8 cellular contexts compared by ENCODE assay signal in the genomic region with DNA sequence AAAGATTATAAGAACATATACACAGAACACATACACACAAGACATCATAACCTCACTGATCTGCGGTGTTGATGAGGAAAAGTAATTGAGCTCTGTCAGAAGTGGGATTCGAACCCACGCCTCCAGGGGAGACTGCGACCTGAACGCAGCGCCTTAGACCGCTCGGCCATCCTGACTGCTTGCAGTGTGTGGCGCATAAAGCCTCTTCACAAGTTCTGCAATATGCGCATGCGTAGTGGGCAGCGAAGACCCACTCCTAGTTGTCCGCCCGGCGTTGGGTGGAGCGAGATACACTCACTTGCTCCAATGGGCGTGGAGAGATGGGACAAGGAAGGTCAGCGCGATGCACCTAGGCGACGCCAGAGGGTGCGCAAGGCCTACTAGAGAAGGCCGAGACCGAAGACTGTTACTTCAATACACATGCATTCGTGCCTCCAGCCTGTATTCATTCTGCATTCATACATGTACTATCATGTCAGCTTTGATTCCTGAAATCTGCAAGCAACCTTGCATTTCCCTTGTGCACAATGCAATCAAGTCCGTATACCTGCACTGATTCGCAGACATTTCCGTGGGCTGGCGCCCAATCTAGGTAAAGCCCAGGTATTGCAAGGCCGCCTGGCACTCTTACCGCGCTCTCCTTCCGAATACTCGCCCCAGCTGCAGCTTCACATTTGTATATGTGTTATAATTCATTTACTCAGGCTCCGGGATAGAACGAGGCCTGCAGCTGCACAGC. TPM values are rescaled to one million over a fixed set of nuclear protein-coding genes. Genes with fewer than 3 reads are reported as not detected.
DNase-seq lines count a peak whose midpoint lies in the region; ATAC-seq and TF ChIP-seq lines count a peak whose summit lies in the region.

No MANE protein-coding gene starts in this region.

- no peak overlapping the region for H2AK5ac ChIP-seq in mesenchymal stem cell (ENCODE audit: low read length, severe bottlenecking)

- no peak overlapping the region for H3K27ac Mint-ChIP-seq in activated CD8-positive, alpha-beta memory T cell treated with anti-CD3 and anti-CD28 coated beads, Interleukin-2, amount 10 ng/mL, durations not matched to agents 7 days and 5 days
- H3K27ac Mint-ChIP-seq in endodermal cell, result no peak overlapping the region

- no peaks in the 10 kb centered on the region for H3K9me3 Mint-ChIP-seq in activated CD8-positive, alpha-beta memory T cell treated with anti-CD3 and anti-CD28 coated beads, Interleukin-2, amount 10 ng/mL, durations not matched to agents 7 days and 5 days (ENCODE audit: low read depth)
- H3K9me3 Mint-ChIP-seq in endodermal cell, result no peaks in the 10 kb centered on the region

- H3K4me2 ChIP-seq in mesenchymal stem cell (ENCODE audit: low read length, poor library complexity, severe bottlenecking), result peak overlapping the region; percentile 65

- peak; percentile 98 for TF ChIP-seq CTCF in endodermal cell (conservative IDR thresholded peaks at IDR 0.05)

- H4K91ac ChIP-seq in mesenchymal stem cell (ENCODE audit: low read length), result peak overlapping the region; percentile 45

- H3K9ac ChIP-seq in endodermal cell (ENCODE audit: extremely low read depth, low read length, poor library complexity, severe bottlenecking) (no peak overlapping the region), mesenchymal stem cell (ENCODE audit: low read length) (peak overlapping the region; percentile 85)

- H3K27me3 ChIP-seq in endodermal cell (ENCODE audit: control insufficient read depth, insufficient read depth, low read length, poor library complexity, severe bottlenecking), result no peaks in the 10 kb centered on the region
- H3K27me3 ChIP-seq in mesenchymal stem cell (ENCODE audit: control insufficient read depth in 1 of 2, insufficient read depth in 1 of 2, low read length in 2 of 2), result peaks cover 0 to 8% of the 10 kb centered on the region in 2 experiments

- H4K8ac ChIP-seq in mesenchymal stem cell (ENCODE audit: low read length), result peak overlapping the region; percentile 64

- H3K79me1 ChIP-seq in mesenchymal stem cell (replicated peaks; ENCODE audit: low read length, poor library complexity, severe bottlenecking), result no peaks in the 10 kb centered on the region

- CTCF ChIA-PET in activated CD8-positive, alpha-beta memory T cell treated with anti-CD3 and anti-CD28 coated beads, Interleukin-2, amount 10 ng/mL, durations not matched to agents 7 days and 5 days (lab: Charles Lee), result interaction anchor here (0.6 to 12.5 kb wide), 24 partner anchors 9 to 518 kb away, joined by 3 to 283 read pairs (median 4); a partner anchor contains a TSS

- peak overlapping the region; percentile 28 to 38 for H3K18ac ChIP-seq in mesenchymal stem cell (ENCODE audit: low read depth in 1 of 2, low read length in 2 of 2)

- peak overlapping the region; percentile 49 for H2AFZ ChIP-seq in mesenchymal stem cell (ENCODE audit: low read depth, low read length)

- peak overlapping the region in 1 of 2 experiments; percentile 79 for H2BK12ac ChIP-seq in mesenchymal stem cell (ENCODE audit: low read length in 2 of 2)

- H3K36me3 ChIP-seq in endodermal cell (ENCODE audit: control insufficient read depth, insufficient read depth, low read length), result no peaks in the 10 kb centered on the region
- H3K36me3 ChIP-seq in mesenchymal stem cell (ENCODE audit: control insufficient read depth in 1 of 2, insufficient read depth in 2 of 2, low read depth in 1 of 2, low read length in 2 of 2), result no peaks in the 10 kb centered on the region

- H2BK15ac ChIP-seq in mesenchymal stem cell (ENCODE audit: low read depth, poor library complexity, severe bottlenecking), result no peak overlapping the region

- H3K27me3 Mint-ChIP-seq in activated CD8-positive, alpha-beta memory T cell treated with anti-CD3 and anti-CD28 coated beads, Interleukin-2, amount 10 ng/mL, durations not matched to agents 7 days and 5 days, result no peaks in the 10 kb centered on the region
- peaks cover 15% of the 10 kb centered on the region for H3K27me3 Mint-ChIP-seq in endodermal cell (ENCODE audit: insufficient read depth)

- in situ Hi-C loops in Caki2 (cut with HindIII; ENCODE audit: low pct_unique_long_range_greater_than_20kb, low sequenced_read_pairs), result no loop called here

- H3K4ac ChIP-seq in mesenchymal stem cell (ENCODE audit: low read depth in 1 of 2, low read length in 2 of 2), result no peak overlapping the region

- peak; percentile 96 for DNase-seq in Caki2 (ENCODE audit: low read depth)
- DNase-seq in HUDEP-2 (lab: John Stamatoyannopoulos, UW; ENCODE audit: unreplicated experiment in 76 of 76), result peak; percentile 76 to 99 (median 95)
- DNase-seq in NOMO-1 treated with DMSO at 0.1 percent for 48 hours (lab: John Stamatoyannopoulos, UW; ENCODE audit: unreplicated experiment), result peak; percentile 99
- DNase-seq in activated CD8-positive, alpha-beta memory T cell treated with anti-CD3 and anti-CD28 coated beads, Interleukin-2, amount 10 ng/mL, durations not matched to agents 7 days and 5 days, result peak; percentile 99
- DNase-seq in endodermal cell, result peak; percentile 100
- peak; percentile 99 for DNase-seq in mesenchymal stem cell
- DNase-seq in stimulated activated CD8-positive, alpha-beta memory T cell treated with anti-CD3 and anti-CD28 coated beads, Interleukin-12 subunit alpha, Interleukin-12 subunit beta, amount 100 ng/mL, for 1 hour (ENCODE audit: low read depth), result peak; percentile 97

- H3K4me3 Mint-ChIP-seq in activated CD8-positive, alpha-beta memory T cell treated with anti-CD3 and anti-CD28 coated beads, Interleukin-2, amount 10 ng/mL, durations not matched to agents 7 days and 5 days, result no peak overlapping the region
- no peak overlapping the region for H3K4me3 Mint-ChIP-seq in endodermal cell

- no peak overlapping the region for H2BK120ac ChIP-seq in mesenchymal stem cell (ENCODE audit: low read depth, low read length)

- H2BK5ac ChIP-seq in mesenchymal stem cell (ENCODE audit: low read depth, low read length, poor library complexity, severe bottlenecking), result no peak overlapping the region

- peaks cover 24% of the 10 kb centered on the region for H3K4me1 Mint-ChIP-seq in activated CD8-positive, alpha-beta memory T cell treated with anti-CD3 and anti-CD28 coated beads, Interleukin-2, amount 10 ng/mL, durations not matched to agents 7 days and 5 days
- peaks cover 8% of the 10 kb centered on the region for H3K4me1 Mint-ChIP-seq in endodermal cell

- peak overlapping the region in 1 of 2 experiments; percentile 54 for H3K23ac ChIP-seq in mesenchymal stem cell (ENCODE audit: low read length in 2 of 2)

- no peak overlapping the region for H3K14ac ChIP-seq in mesenchymal stem cell (ENCODE audit: low read length in 2 of 2)

- peak overlapping the region; percentile 20 for H3K27ac ChIP-seq in endodermal cell (ENCODE audit: low read depth, low read length)
- H3K27ac ChIP-seq in mesenchymal stem cell (ENCODE audit: low read length, poor library complexity, severe bottlenecking), result peak overlapping the region; percentile 2

- H3K9me3 ChIP-seq in endodermal cell (ENCODE audit: control insufficient read depth, low read length), result no peaks in the 10 kb centered on the region
- no peaks in the 10 kb centered on the region for H3K9me3 ChIP-seq in mesenchymal stem cell (ENCODE audit: control insufficient read depth, low read length)

- 7 to 13% methylated on average over 28 to 36 of the region's 36 CpGs for WGBS in endodermal cell (ENCODE audit: insufficient coverage in 1 of 2, insufficient read length in 1 of 2), 2 experiments
- 2% methylated on average over 34 of the region's 36 CpGs for WGBS in mesenchymal stem cell

- no peaks in the 10 kb centered on the region for H3K36me3 Mint-ChIP-seq in activated CD8-positive, alpha-beta memory T cell treated with anti-CD3 and anti-CD28 coated beads, Interleukin-2, amount 10 ng/mL, durations not matched to agents 7 days and 5 days
- H3K36me3 Mint-ChIP-seq in endodermal cell (ENCODE audit: low read depth), result no peaks in the 10 kb centered on the region

- peak; percentile 88 for ATAC-seq in GM21423 (IDR thresholded peaks at IDR 0.05; ENCODE audit: unreplicated experiment)
- peak; percentile 90 for ATAC-seq in activated CD8-positive, alpha-beta memory T cell treated with anti-CD3 and anti-CD28 coated beads, Interleukin-2, amount 10 ng/mL, durations not matched to agents 7 days and 5 days

- H3K4me1 ChIP-seq in endodermal cell (ENCODE audit: control insufficient read depth, insufficient read depth, low read length) (no peaks in the 10 kb centered on the region), mesenchymal stem cell (ENCODE audit: control insufficient read depth, insufficient read depth, low read depth, low read length) (peaks cover 17% of the 10 kb centered on the region)

- H3K4me3 ChIP-seq in endodermal cell (ENCODE audit: low read length), result peak overlapping the region; percentile 90
- peak overlapping the region in 1 of 2 experiments; percentile 83 for H3K4me3 ChIP-seq in mesenchymal stem cell (ENCODE audit: insufficient read depth in 1 of 2, low read depth in 1 of 2, low read length in 2 of 2)

RNA-seq across cellular contexts. Expression of a gene that starts 16.1 kb away (rescaled TPM):
- 17.0 and 21.3 TPM in 2 replicates for total RNA-seq in Caki2 (2014; rRNA removed; shearing (Covaris generic); ENCODE audit: low replicate concordance)
- total RNA-seq in activated CD8-positive, alpha-beta memory T cell treated with anti-CD3 and anti-CD28 coated beads, Interleukin-2, amount 10 ng/mL, durations not matched to agents 7 days and 5 days, result not detected
- 1 to 10 TPM; 5.9 to 9.1 TPM for total RNA-seq in endodermal cell
- polyA plus RNA-seq in endodermal cell (2013, experiment 1 of 2), result 2.1 TPM
- 2.4 TPM for polyA plus RNA-seq in endodermal cell (2013, experiment 2 of 2)
- polyA plus RNA-seq in mesenchymal stem cell (2013, experiment 1 of 2), result 0.11 TPM
- 0.03 TPM for polyA plus RNA-seq in mesenchymal stem cell (2013, experiment 2 of 2)

RNA-seq across cellular contexts. Expression of a gene that starts 55.5 kb away (rescaled TPM):
- total RNA-seq in Caki2 (2014; rRNA removed; shearing (Covaris generic); ENCODE audit: low replicate concordance), result 134 and 155 TPM in 2 replicates
- total RNA-seq in activated CD8-positive, alpha-beta memory T cell treated with anti-CD3 and anti-CD28 coated beads, Interleukin-2, amount 10 ng/mL, durations not matched to agents 7 days and 5 days, result 10 to 100 TPM; 24.9 to 30.2 TPM
- 10 to 100 TPM; 22.6 to 31.3 TPM for total RNA-seq in endodermal cell
- 60.5 TPM for polyA plus RNA-seq in endodermal cell (2013, experiment 1 of 2)
- 63.1 TPM for polyA plus RNA-seq in endodermal cell (2013, experiment 2 of 2)
- polyA plus RNA-seq in mesenchymal stem cell (2013, experiment 1 of 2), result 81.6 TPM
- polyA plus RNA-seq in mesenchymal stem cell (2013, experiment 2 of 2), result 83.7 TPM

RNA-seq across cellular contexts. Expression of a gene that starts 58.0 kb away (rescaled TPM):
- not detected in 2 replicates for total RNA-seq in Caki2 (2014; rRNA removed; shearing (Covaris generic); ENCODE audit: low replicate concordance)
- total RNA-seq in activated CD8-positive, alpha-beta memory T cell treated with anti-CD3 and anti-CD28 coated beads, Interleukin-2, amount 10 ng/mL, durations not matched to agents 7 days and 5 days, result 10 to 100 TPM in 1 of 2 experiments, not detected in 1; 10.0 TPM
- not detected for total RNA-seq in endodermal cell
- not detected for polyA plus RNA-seq in endodermal cell (2013, experiment 1 of 2)
- polyA plus RNA-seq in endodermal cell (2013, experiment 2 of 2), result not detected
- polyA plus RNA-seq in mesenchymal stem cell (2013, experiment 1 of 2), result not detected
- not detected for polyA plus RNA-seq in mesenchymal stem cell (2013, experiment 2 of 2)

Comparison
In these comparisons a context has a peak if more than half of its experiments do, and no peak if none do; other contexts are left out.
1. RNA of a gene that starts 16.1 kb away (total RNA-seq): 17.0 to 21.3 TPM in Caki2 and 5.9 to 9.1 TPM in endodermal cell; not detected in activated CD8-positive, alpha-beta memory T cell treated with anti-CD3 and anti-CD28 coated beads, Interleukin-2, amount 10 ng/mL, durations not matched to agents 7 days and 5 days; every median in the first group is over 4 times any median in the second.
2. Peak in every context shown above with its lines, with median percentiles within 50 percentile points of each other: DNase-seq.